26 cellular contexts compared by ENCODE assay signal in genomic region chr10:129344506-129344905, GRCh38.
"Had no signal": no experiment of that assay in that cellular context is flagged by ENCODE, and none has a peak within 500 bp of the region (broad histone marks: within the 10 kb centered on the region; RNA-seq: fewer than 3 reads in every experiment).

No MANE protein-coding gene starts in this region.

- DNase-seq: heart left ventricle; hypothalamus; immature natural killer cell; left lung; lower lobe of right lung; mammary epithelial cell; mesenchymal stem cell; naive thymus-derived CD8-positive, alpha-beta T cell; pancreas; posterior cingulate gyrus; psoas muscle; right lobe of liver; stimulated activated CD4-positive, alpha-beta T cell treated with anti-CD3 and anti-CD28 coated beads, Interleukin-1b, Interleukin-23, amount 100 ng/mL, for 48 hours; stimulated activated CD4-positive, alpha-beta T cell treated with anti-CD3 and anti-CD28 coated beads, Interleukin-2, amount 100 ng/mL, for 48 hours; stimulated activated CD4-positive, alpha-beta T cell treated with anti-CD3 and anti-CD28 coated beads, Interleukin-4, amount 100 ng/mL, for 4 hours; stimulated activated CD8-positive, alpha-beta memory T cell treated with anti-CD3 and anti-CD28 coated beads, Interleukin-4, amount 100 ng/mL, for 48 hours; stimulated activated naive CD4-positive, alpha-beta T cell treated with Interleukin-2 at 50 U/mL for 16 hours; stimulated activated naive CD8-positive, alpha-beta T cell treated with anti-CD3 and anti-CD28 coated beads, Interleukin-15, amount 100 ng/mL, for 72 hours; substantia nigra; upper lobe of left lung had no signal

- H3K9me3 Mint-ChIP-seq: immature natural killer cell; naive thymus-derived CD8-positive, alpha-beta T cell; nephron; neural progenitor cell; stimulated activated memory B cell treated with anti-CD40 and anti-IgM and Interleukin-4, amounts not matched to agents 10 μg/mL and 1 μg/mL and 100 μg/mL, for 72 hours; stimulated activated naive CD8-positive, alpha-beta T cell treated with anti-CD3 and anti-CD28 coated beads, Interleukin-15, amount 100 ng/mL, for 72 hours had no signal

- H3K27ac ChIP-seq: heart left ventricle, left lung, lower lobe of right lung, neural progenitor cell, pancreas, psoas muscle, right lobe of liver, tibial nerve, upper lobe of left lung, vagina had no signal

- H3K36me3 Mint-ChIP-seq: immature natural killer cell; naive thymus-derived CD8-positive, alpha-beta T cell; neural progenitor cell; stimulated activated memory B cell treated with anti-CD40 and anti-IgM and Interleukin-4, amounts not matched to agents 10 μg/mL and 1 μg/mL and 100 μg/mL, for 72 hours had no signal

- H3K4me1 Mint-ChIP-seq: immature natural killer cell; neural progenitor cell; stimulated activated memory B cell treated with anti-CD40 and anti-IgM and Interleukin-4, amounts not matched to agents 10 μg/mL and 1 μg/mL and 100 μg/mL, for 72 hours; stimulated activated naive CD8-positive, alpha-beta T cell treated with anti-CD3 and anti-CD28 coated beads, Interleukin-15, amount 100 ng/mL, for 72 hours had no signal

- H3K27ac Mint-ChIP-seq: immature natural killer cell; naive thymus-derived CD8-positive, alpha-beta T cell; nephron; neural progenitor cell; stimulated activated memory B cell treated with anti-CD40 and anti-IgM and Interleukin-4, amounts not matched to agents 10 μg/mL and 1 μg/mL and 100 μg/mL, for 72 hours; stimulated activated naive CD8-positive, alpha-beta T cell treated with anti-CD3 and anti-CD28 coated beads, Interleukin-15, amount 100 ng/mL, for 72 hours had no signal

- ATAC-seq: heart left ventricle; left lung; lower lobe of right lung; naive thymus-derived CD8-positive, alpha-beta T cell; pancreas; psoas muscle; right lobe of liver; stimulated activated memory B cell treated with anti-CD40 and anti-IgM and Interleukin-4, amounts not matched to agents 10 μg/mL and 1 μg/mL and 100 μg/mL, for 72 hours; stimulated activated naive CD8-positive, alpha-beta T cell treated with anti-CD3 and anti-CD28 coated beads, Interleukin-15, amount 100 ng/mL, for 72 hours had no signal

- H3K36me3 ChIP-seq: heart left ventricle, left lung, lower lobe of right lung, neural progenitor cell, pancreas, right lobe of liver, tibial nerve, upper lobe of left lung, vagina had no signal

- H3K27me3 Mint-ChIP-seq: stimulated activated memory B cell treated with anti-CD40 and anti-IgM and Interleukin-4, amounts not matched to agents 10 μg/mL and 1 μg/mL and 100 μg/mL, for 72 hours; stimulated activated naive CD8-positive, alpha-beta T cell treated with anti-CD3 and anti-CD28 coated beads, Interleukin-15, amount 100 ng/mL, for 72 hours had no signal

- H3K27me3 ChIP-seq: heart left ventricle, neural progenitor cell, pancreas, right lobe of liver, tibial nerve, upper lobe of left lung, vagina had no signal

- H2AFZ ChIP-seq: neural progenitor cell had no signal

- H3K4me2 ChIP-seq: neural progenitor cell, smooth muscle cell had no signal

- H3K9me3 ChIP-seq: heart left ventricle, lower lobe of right lung, pancreas, psoas muscle, right lobe of liver, tibial nerve, upper lobe of left lung, vagina had no signal

- H3K4me1 ChIP-seq: heart left ventricle, left lung, lower lobe of right lung, pancreas, psoas muscle, right lobe of liver, tibial nerve, upper lobe of left lung, vagina had no signal

- H3K4me3 ChIP-seq: heart left ventricle, left lung, lower lobe of right lung, neural progenitor cell, pancreas, psoas muscle, right lobe of liver, smooth muscle cell, tibial nerve, upper lobe of left lung, vagina had no signal

- H3K9ac ChIP-seq: neural progenitor cell had no signal

- H3K4me3 Mint-ChIP-seq: immature natural killer cell; naive thymus-derived CD8-positive, alpha-beta T cell; nephron; neural progenitor cell; stimulated activated memory B cell treated with anti-CD40 and anti-IgM and Interleukin-4, amounts not matched to agents 10 μg/mL and 1 μg/mL and 100 μg/mL, for 72 hours; stimulated activated naive CD8-positive, alpha-beta T cell treated with anti-CD3 and anti-CD28 coated beads, Interleukin-15, amount 100 ng/mL, for 72 hours had no signal
